Comparison of ENCODE assay signal across 1 cellular context in genomic region chr14:65045011-65045410, GRCh38.
TF ChIP-seq lines count a peak whose summit lies in the region.

No MANE protein-coding gene starts in this region.

TF ChIP-seq in K562, 482 proteins besides CTCF, POLR2A, EP300 and RAD21:
- 0 out of 2 replicates have a peak, but pooled peaks have one; percentile 8 for TF ChIP-seq EP400 (IDR thresholded peaks at IDR 0.05)
- TF ChIP-seq CCNT2 (IDR thresholded peaks at IDR 0.05; ENCODE audit: borderline replicate concordance, extremely low read depth, insufficient read length, low read depth, low read length), result peak; percentile 0
- peak; percentile 3; the same call in 1 of the 2 replicates for TF ChIP-seq CEBPB (tag; IDR thresholded peaks at IDR 0.05)
- no peak for TF ChIP-seq FOXP1 (CRISPR knock-in tag; IDR thresholded peaks at IDR 0.05)
- TF ChIP-seq ZNF639 (CRISPR knock-in tag; conservative IDR thresholded peaks at IDR 0.05 in 1 of 2, IDR thresholded peaks at IDR 0.05 in 1 of 2), result 0 out of 4 replicates have a peak, but pooled peaks of 1 of the 2 experiments have one; percentile 13
- peak; percentile 49; the same call in 1 of the 2 replicates for TF ChIP-seq SPI1 (IDR thresholded peaks at IDR 0.05; ENCODE audit: borderline replicate concordance, low read depth, low read length)
- TF ChIP-seq ZNF699 (CRISPR knock-in tag; IDR thresholded peaks at IDR 0.05; ENCODE audit: insufficient replicate concordance), result no peak
